In the genomic region with DNA sequence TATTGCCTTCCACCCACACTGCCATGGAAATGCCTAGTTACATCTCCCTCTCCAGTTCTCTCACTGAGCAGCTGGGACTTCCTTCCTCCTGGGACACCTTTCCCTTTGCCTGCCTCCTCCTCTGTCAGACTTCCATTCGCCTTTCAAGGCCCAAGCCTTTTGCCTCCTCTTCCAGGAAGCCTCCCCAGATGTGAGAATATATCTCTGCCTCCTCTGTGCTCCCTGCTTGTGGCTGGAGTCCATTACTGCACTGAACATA, we compare ENCODE assay signal across 15 cellular contexts. TPM values are rescaled to one million over a fixed set of nuclear protein-coding genes. Genes with fewer than 3 reads are reported as not detected.
DNase-seq lines count a peak whose midpoint lies in the region; ATAC-seq, FAIRE-seq and TF ChIP-seq lines count a peak whose summit lies in the region.
"Had no signal": no experiment of that assay in that cellular context is flagged by ENCODE, and none has a peak within 500 bp of the region (broad histone marks: within the 10 kb centered on the region; RNA-seq: fewer than 3 reads in every experiment).

No MANE protein-coding gene starts in this region.

- dilution Hi-C loops in IMR-90 (cut with HindIII; ENCODE audit: low sequenced_read_pairs, unreplicated experiment), result no loop called here

- no peak for FAIRE-seq in K562 (lab: Jason Lieb, UNC)
- FAIRE-seq: GM12892 had no signal

- H3K36me3 ChIP-seq in IMR-90 (ENCODE audit: control insufficient read depth, insufficient read depth, low read length) (peaks cover 12% of the 10 kb centered on the region), K562 (ENCODE audit: control insufficient read depth, insufficient read depth, low read length) (no peaks in the 10 kb centered on the region), esophagus muscularis mucosa (peaks cover 0 to 10% (median 7%) of the 10 kb centered on the region in 4 donors), aorta (ENCODE audit: control insufficient read depth in 1 of 2, insufficient read depth in 2 of 2, low read length in 1 of 2) (no peaks in the 10 kb centered on the region)

- no peak overlapping the region for H4K8ac ChIP-seq in IMR-90 (ENCODE audit: low read depth in 2 of 2, low read length in 2 of 2)

- H3K9me1 ChIP-seq in IMR-90 (ENCODE audit: insufficient read depth, low read length), result peaks cover 10% of the 10 kb centered on the region; the same call in 1 of the 2 replicates
- no peaks in the 10 kb centered on the region for H3K9me1 ChIP-seq in K562 (ENCODE audit: control insufficient read depth, insufficient read depth, low read length)

- in situ Hi-C loops in IMR-90 (cut with MboI; ENCODE audit: low sequenced_read_pairs), result no loop called here
- in situ Hi-C loops in K562 (cut with MboI), result no loop called here

- DNase-seq in IMR-90 (no peak), K562 (ENCODE audit: extremely low read depth in 1 of 4, low spot score in 3 of 4) (no peak), esophagus muscularis mucosa (ENCODE audit: extremely low spot score) (peak; percentile 68), NOMO-1 treated with dmso at 0.1 percent for 144 hours (lab: John Stamatoyannopoulos, UW; ENCODE audit: unreplicated experiment) (no peak), aorta (no peak)
- DNase-seq: Caco-2, DND-41, GDM1, GOT3, HCEC 1CT, HFFc6 had no signal

- H2BK20ac ChIP-seq in IMR-90 (ENCODE audit: low read depth, low read length), result no peak overlapping the region

- no peak overlapping the region for H3K18ac ChIP-seq in IMR-90 (ENCODE audit: low read depth, low read length)

- no peak overlapping the region for H3K4me3 ChIP-seq in IMR-90 (ENCODE audit: insufficient read depth, low read depth, low read length)
- H3K4me3 ChIP-seq in K562, result no peak overlapping the region
- H3K4me3 ChIP-seq in esophagus muscularis mucosa, result no peak overlapping the region
- H3K4me3 ChIP-seq in aorta (ENCODE audit: low read length in 2 of 2), result no peak overlapping the region

- no peak overlapping the region for H3K14ac ChIP-seq in IMR-90 (replicated peaks; ENCODE audit: low read depth, low read length)

- H3K27me3 ChIP-seq in IMR-90 (ENCODE audit: control insufficient read depth, insufficient read depth, low read length), result no peaks in the 10 kb centered on the region
- H3K27me3 ChIP-seq in K562 (ENCODE audit: control insufficient read depth in 2 of 2, insufficient read depth in 2 of 2, low read length in 2 of 2), result peaks cover 0 to 20% of the 10 kb centered on the region in 2 experiments; a peak in 2 of 5 replicates
- no peaks in the 10 kb centered on the region for H3K27me3 ChIP-seq in esophagus muscularis mucosa
- no peaks in the 10 kb centered on the region for H3K27me3 ChIP-seq in aorta (ENCODE audit: control insufficient read depth in 1 of 2, insufficient read depth in 2 of 2, low read length in 1 of 2)

- H4K20me1 ChIP-seq in IMR-90 (ENCODE audit: insufficient read depth, low read length), result no peaks in the 10 kb centered on the region
- H4K20me1 ChIP-seq in K562 (replicated peaks; ENCODE audit: control insufficient read depth, insufficient read depth, low read length), result no peaks in the 10 kb centered on the region

- no peak for TF ChIP-seq CTCF in IMR-90 (conservative IDR thresholded peaks at IDR 0.05; ENCODE audit: low read depth, low read length)
- TF ChIP-seq CTCF in K562 (IDR thresholded peaks at IDR 0.05 in 2 of 3, conservative IDR thresholded peaks at IDR 0.05 in 1 of 3; ENCODE audit: insufficient read depth in 2 of 3, low read depth in 1 of 3, low read length in 3 of 3), result no peak
- TF ChIP-seq CTCF in esophagus muscularis mucosa (IDR thresholded peaks at IDR 0.05), result no peak

- no peaks in the 10 kb centered on the region for H3K79me2 ChIP-seq in K562 (ENCODE audit: control insufficient read depth, insufficient read depth, low read length)

- POLR2A ChIA-PET in IMR-90 (lab: Charles Lee; ENCODE audit: unreplicated experiment), result no interaction called here
- POLR2A ChIA-PET in K562 (lab: Yijun Ruan, JAX), result no interaction called here

- intact Hi-C loops in IMR-90 (cut with micrococcal nuclease), result no loop called here
- intact Hi-C loops in K562 (cut with micrococcal nuclease), result no loop called here
- intact Hi-C loops in esophagus muscularis mucosa (cut with DNase I), result loop anchor here (5.0 kb wide), 1 partner anchor 44 kb away; the partner anchor contains the start of genes DDX24 and IFI27L1
- intact Hi-C loops in aorta (cut with DNase I), result loop anchor here in 1 of 2 donors (5.0 kb wide), 1 partner anchor 44 kb away; the partner anchor contains the start of genes DDX24 and IFI27L1

- no peak overlapping the region for H3K9ac ChIP-seq in IMR-90 (ENCODE audit: low read depth, low read length)
- H3K9ac ChIP-seq in K562 (ENCODE audit: insufficient read depth in 1 of 2, low read depth in 2 of 2, low read length in 2 of 2), result no peak overlapping the region

- no peak for TF ChIP-seq EP300 in K562 (IDR thresholded peaks at IDR 0.05; ENCODE audit: low read length)
- TF ChIP-seq EP300 in esophagus muscularis mucosa (IDR thresholded peaks at IDR 0.05), result no peak

- H3K23ac ChIP-seq in IMR-90 (ENCODE audit: low read depth, low read length), result no peak overlapping the region

- H2BK120ac ChIP-seq in IMR-90 (ENCODE audit: low read depth, low read length), result no peak overlapping the region

- H2BK5ac ChIP-seq in IMR-90 (ENCODE audit: low read depth, low read length, poor library complexity, severe bottlenecking), result no peak overlapping the region

- H3K4me1 ChIP-seq in IMR-90 (ENCODE audit: control insufficient read depth, insufficient read depth, low read length) (peaks cover 13% of the 10 kb centered on the region), K562 (replicated peaks in 1 of 2; ENCODE audit: control insufficient read depth in 2 of 2, insufficient read depth in 2 of 2, low read length in 2 of 2) (peaks cover 0 to 7% of the 10 kb centered on the region in 2 experiments; a peak in 3 of 5 replicates), esophagus muscularis mucosa (peaks cover 5 to 22% (median 21%) of the 10 kb centered on the region in 4 donors), aorta (ENCODE audit: control insufficient read depth in 1 of 2, insufficient read depth in 2 of 2, low read length in 2 of 2) (no peaks in the 10 kb centered on the region)
- H3K4me1 ChIP-seq: Caco-2 had no signal

- H3K4ac ChIP-seq in IMR-90 (ENCODE audit: low read depth, low read length), result no peak overlapping the region

- no peak overlapping the region for H3K56ac ChIP-seq in IMR-90 (ENCODE audit: extremely low read depth, insufficient read depth, low read length)

- no peak for ATAC-seq in IMR-90 (ENCODE audit: low read depth)
- no peak for ATAC-seq in K562
- no peak for ATAC-seq in aorta (ENCODE audit: low FRiP score)
- no peak for ATAC-seq in HG02798 (IDR thresholded peaks at IDR 0.05; ENCODE audit: poor library complexity, unreplicated experiment)
- ATAC-seq: CD8-positive, alpha-beta T cell had no signal

- peaks cover 0 to 14% of the 10 kb centered on the region in 2 experiments; a peak in 1 of 4 replicates for H3K79me1 ChIP-seq in IMR-90 (ENCODE audit: low read depth in 1 of 2, low read length in 2 of 2)

- BruUV-seq in IMR-90 (replicated peaks; lab: Mats Ljungman, UMichigan) (no TSS peak), K562 (replicated peaks; lab: Mats Ljungman, UMichigan) (no TSS peak)

- CTCF ChIA-PET in IMR-90 (lab: Yijun Ruan, JAX) (interaction anchor here (0.6 kb wide), 1 partner anchor 75 kb away, joined by 3 read pairs; no protein-coding TSS in a partner anchor), K562 (lab: Yijun Ruan, JAX; ENCODE audit: low intra/inter-chr PET ratio) (no interaction called here)

- WGBS in IMR-90 (ENCODE audit: extremely low coverage in 2 of 2, insufficient read length in 1 of 2), 2 experiments, result no CpG with 5 or more reads among the region's 1 CpG
- 8% methylated on average over 1 of the region's 1 CpG for whole genome bisulfite sequencing in K562 (ENCODE audit: insufficient coverage, low coverage, missing lambda C conversion rate)
- WGBS in esophagus muscularis mucosa, result 89% methylated on average over 1 of the region's 1 CpG
- 84 to 88% methylated on average over 1 of the region's 1 CpG for WGBS in aorta, 2 donors

- H2AK5ac ChIP-seq in IMR-90 (ENCODE audit: low read depth, low read length), result no peak overlapping the region

- peak overlapping the region; percentile 57 for H2AK9ac ChIP-seq in IMR-90 (replicated peaks; ENCODE audit: low read depth, low read length, poor library complexity)

- no peak overlapping the region for H2BK15ac ChIP-seq in IMR-90 (ENCODE audit: low read depth, low read length)

- H3K27ac ChIP-seq in IMR-90 (ENCODE audit: insufficient read depth, low read length) (no peak overlapping the region), K562 (ENCODE audit: extremely low read depth, low read depth, low read length) (no peak overlapping the region), esophagus muscularis mucosa (replicated peaks in 1 of 4) (no peak overlapping the region), aorta (ENCODE audit: low read depth in 1 of 2, low read length in 2 of 2) (no peak overlapping the region)
- H3K27ac ChIP-seq: HL-60 had no signal

- H2AFZ ChIP-seq in IMR-90 (replicated peaks; ENCODE audit: low read length, poor library complexity), result no peak overlapping the region
- H2AFZ ChIP-seq in K562 (ENCODE audit: low read depth, low read length), result no peak overlapping the region

- no peak overlapping the region for H4K5ac ChIP-seq in IMR-90 (ENCODE audit: low read depth, low read length)

- TF ChIP-seq POLR2A in IMR-90 (IDR thresholded peaks at IDR 0.05; ENCODE audit: low read depth, low read length) (no peak), K562 (conservative IDR thresholded peaks at IDR 0.05) (no peak), esophagus muscularis mucosa (IDR thresholded peaks at IDR 0.05; ENCODE audit: low read depth) (no peak)

- H4K91ac ChIP-seq in IMR-90 (ENCODE audit: insufficient read depth, low read depth, low read length), result no peak overlapping the region

- H3K4me2 ChIP-seq in IMR-90 (ENCODE audit: low read depth, low read length) (no peak overlapping the region), K562 (ENCODE audit: insufficient read depth, low read length) (no peak overlapping the region)

- H3K9me3 ChIP-seq in IMR-90 (ENCODE audit: control insufficient read depth, insufficient read depth, low read length), result no peaks in the 10 kb centered on the region
- no peaks in the 10 kb centered on the region for H3K9me3 ChIP-seq in K562 (replicated peaks; ENCODE audit: control insufficient read depth, insufficient read depth, low read depth, low read length)
- peaks cover 0 to under 1% (median 0%) of the 10 kb centered on the region in 4 donors for H3K9me3 ChIP-seq in esophagus muscularis mucosa
- no peaks in the 10 kb centered on the region for H3K9me3 ChIP-seq in aorta (ENCODE audit: control insufficient read depth, low read length)
- H3K9me3 ChIP-seq: Caco-2 had no signal

- TF ChIP-seq RAD21 in IMR-90 (IDR thresholded peaks at IDR 0.05; ENCODE audit: low read length) (no peak), K562 (CRISPR knock-in tag; conservative IDR thresholded peaks at IDR 0.05 in 1 of 2, IDR thresholded peaks at IDR 0.05 in 1 of 2) (no peak)

RNA-seq across cellular contexts. Expression of gene IFI27L2, which starts 3.1 kb away (rescaled TPM):
- total RNA-seq in IMR-90 (2012; rRNA removed) (43.0 and 111 TPM in 2 replicates), K562 (2014; rRNA removed) (8.0 and 9.3 TPM in 2 replicates), K562 (2014; rRNA removed; fragmentation: Illumina TruSeq; extraction: Trizol) (2.3 and 2.7 TPM in 2 replicates), K562 (2015; rRNA removed; fragmentation: Illumina TruSeq; extraction: Trizol) (4.1 and 6.1 TPM in 2 replicates), K562 (2021) (4.4 and 5.5 TPM in 2 replicates), esophagus muscularis mucosa (10 to 100 TPM; 38.8 to 83.9 (median 64.7) TPM), aorta (10 to 100 TPM; 52.4 to 55.8 TPM)
- polyA plus RNA-seq in IMR-90 (2012; rRNA removed) (187 and 261 TPM in 2 replicates), K562 (2011; rRNA removed) (3.3 and 4.1 TPM in 2 replicates), K562 (2014; fragmentation: Illumina TruSeq; extraction: Trizol) (2.5 and 3.8 TPM in 2 replicates), K562 (2014; fragmentation: Nextera tagmentation; extraction: Ambion mirVana) (1 to 10 TPM; 1.0 to 3.0 TPM), K562 (2014; rRNA removed) (5.9 and 9.0 TPM in 2 replicates), aorta (100 to 1,000 TPM; 149 to 168 TPM)
- 441 and 716 TPM in 2 replicates for polyA plus RNA-seq in IMR-90 (2012; cell fraction: cytosol; rRNA removed)
- 72.6 and 129 TPM in 2 replicates for polyA plus RNA-seq in IMR-90 (2012; cell fraction: nucleus; rRNA removed; ENCODE audit: low replicate concordance)
- 1.2 and 5.0 TPM in 2 replicates for total RNA-seq in K562 (2011; cell fraction: chromatin; rRNA removed; ENCODE audit: low replicate concordance)
- 2.6 and 2.7 TPM in 2 replicates for total RNA-seq in K562 (2011; cell fraction: nucleolus; rRNA removed)
- total RNA-seq in K562 (2011; cell fraction: nucleoplasm; rRNA removed), result 2.0 and 4.0 TPM in 2 replicates
- polyA plus RNA-seq in K562 (2011; cell fraction: cytosol; rRNA removed), result 7.4 and 14.0 TPM in 2 replicates
- polyA plus RNA-seq in K562 (2011; cell fraction: nucleus; rRNA removed), result 2.2 and 4.6 TPM in 2 replicates
- polyA plus RNA-seq in K562 (2012), result 13.5 and 19.3 TPM in 2 replicates
- polyA minus RNA-seq in K562 (2011; rRNA and poly(A)+ RNA removed), result 0.33 and 0.88 TPM in 2 replicates
- polyA minus RNA-seq in K562 (2011; cell fraction: cytosol; rRNA and poly(A)+ RNA removed), result not detected in 2 replicates
- 0.94 and 1.1 TPM in 2 replicates for polyA minus RNA-seq in K562 (2011; cell fraction: nucleus; rRNA and poly(A)+ RNA removed)

RNA-seq across cellular contexts. Expression of gene IFI27, which starts 15.8 kb away (rescaled TPM):
- total RNA-seq in IMR-90 (2012; rRNA removed), result under 0.01 TPM in 1 of 2 replicates, not detected in the other
- 0.60 and 1.2 TPM in 2 replicates for polyA plus RNA-seq in IMR-90 (2012; rRNA removed)
- polyA plus RNA-seq in IMR-90 (2012; cell fraction: cytosol; rRNA removed), result 2.8 TPM in 1 of 2 replicates, not detected in the other
- 4.2 and 8.7 TPM in 2 replicates for polyA plus RNA-seq in IMR-90 (2012; cell fraction: nucleus; rRNA removed; ENCODE audit: low replicate concordance)
- 2.0 and 2.4 TPM in 2 replicates for total RNA-seq in K562 (2011; cell fraction: chromatin; rRNA removed; ENCODE audit: low replicate concordance)
- total RNA-seq in K562 (2011; cell fraction: nucleolus; rRNA removed), result 2.2 and 2.9 TPM in 2 replicates
- 3.8 and 4.0 TPM in 2 replicates for total RNA-seq in K562 (2011; cell fraction: nucleoplasm; rRNA removed)
- 0.45 and 0.98 TPM in 2 replicates for total RNA-seq in K562 (2014; rRNA removed)
- 0.95 and 1.1 TPM in 2 replicates for total RNA-seq in K562 (2014; rRNA removed; fragmentation: Illumina TruSeq; extraction: Trizol)
- total RNA-seq in K562 (2015; rRNA removed; fragmentation: Illumina TruSeq; extraction: Trizol), result 1.6 and 1.8 TPM in 2 replicates
- total RNA-seq in K562 (2021), result 1.0 and 1.3 TPM in 2 replicates
- 2.0 TPM in 2 replicates for polyA plus RNA-seq in K562 (2011; rRNA removed)
- 4.1 and 8.7 TPM in 2 replicates for polyA plus RNA-seq in K562 (2011; cell fraction: cytosol; rRNA removed)
- polyA plus RNA-seq in K562 (2011; cell fraction: nucleus; rRNA removed), result 4.0 and 5.2 TPM in 2 replicates
- 1.8 and 4.7 TPM in 2 replicates for polyA plus RNA-seq in K562 (2012)
- 0.19 and 1.2 TPM in 2 replicates for polyA plus RNA-seq in K562 (2014; fragmentation: Illumina TruSeq; extraction: Trizol)
- polyA plus RNA-seq in K562 (2014; fragmentation: Nextera tagmentation; extraction: Ambion mirVana), result 1 to 10 TPM; 2.4 to 3.4 TPM
- 0.89 TPM in 1 of 2 replicates, not detected in the other for polyA plus RNA-seq in K562 (2014; rRNA removed)
- polyA minus RNA-seq in K562 (2011; rRNA and poly(A)+ RNA removed), result 0.28 and 0.39 TPM in 2 replicates
- polyA minus RNA-seq in K562 (2011; cell fraction: cytosol; rRNA and poly(A)+ RNA removed), result not detected in 2 replicates
- polyA minus RNA-seq in K562 (2011; cell fraction: nucleus; rRNA and poly(A)+ RNA removed), result 1.1 and 2.0 TPM in 2 replicates
- total RNA-seq in esophagus muscularis mucosa, result 100 to 1,000 TPM in 3 of 4 donors, 10 to 100 TPM in 1; 88.0 to 293 (median 180) TPM
- total RNA-seq in aorta, result 100 to 1,000 TPM; 106 to 222 TPM
- polyA plus RNA-seq in aorta, result 100 to 1,000 TPM in 1 of 2 donors, 10 to 100 TPM in 1; 42.4 to 107 TPM

RNA-seq across cellular contexts. Expression of gene IFI27L1, which starts 45.2 kb away (rescaled TPM):
- total RNA-seq in IMR-90 (2012; rRNA removed), result 10.8 and 13.3 TPM in 2 replicates
- polyA plus RNA-seq in IMR-90 (2012; rRNA removed), result 22.5 and 24.3 TPM in 2 replicates
- polyA plus RNA-seq in IMR-90 (2012; cell fraction: cytosol; rRNA removed), result 48.4 and 49.9 TPM in 2 replicates
- 24.0 and 35.5 TPM in 2 replicates for polyA plus RNA-seq in IMR-90 (2012; cell fraction: nucleus; rRNA removed; ENCODE audit: low replicate concordance)
- total RNA-seq in K562 (2011; cell fraction: chromatin; rRNA removed; ENCODE audit: low replicate concordance), result 24.1 and 32.5 TPM in 2 replicates
- 33.0 and 35.5 TPM in 2 replicates for total RNA-seq in K562 (2011; cell fraction: nucleolus; rRNA removed)
- 30.1 and 34.7 TPM in 2 replicates for total RNA-seq in K562 (2011; cell fraction: nucleoplasm; rRNA removed)
- total RNA-seq in K562 (2014; rRNA removed), result 20.3 and 24.6 TPM in 2 replicates
- total RNA-seq in K562 (2014; rRNA removed; fragmentation: Illumina TruSeq; extraction: Trizol), result 13.8 and 19.7 TPM in 2 replicates
- total RNA-seq in K562 (2015; rRNA removed; fragmentation: Illumina TruSeq; extraction: Trizol), result 17.6 and 17.8 TPM in 2 replicates
- total RNA-seq in K562 (2021), result 20.2 and 23.8 TPM in 2 replicates
- 28.0 and 31.9 TPM in 2 replicates for polyA plus RNA-seq in K562 (2011; rRNA removed)
- 35.9 TPM in 2 replicates for polyA plus RNA-seq in K562 (2011; cell fraction: cytosol; rRNA removed)
- 50.2 and 57.1 TPM in 2 replicates for polyA plus RNA-seq in K562 (2011; cell fraction: nucleus; rRNA removed)
- polyA plus RNA-seq in K562 (2012), result 23.6 and 32.5 TPM in 2 replicates
- 14.5 and 19.3 TPM in 2 replicates for polyA plus RNA-seq in K562 (2014; fragmentation: Illumina TruSeq; extraction: Trizol)
- polyA plus RNA-seq in K562 (2014; fragmentation: Nextera tagmentation; extraction: Ambion mirVana), result 10 to 100 TPM; 22.8 to 28.0 TPM
- polyA plus RNA-seq in K562 (2014; rRNA removed), result 25.0 and 25.6 TPM in 2 replicates
- 4.8 and 7.3 TPM in 2 replicates for polyA minus RNA-seq in K562 (2011; rRNA and poly(A)+ RNA removed)
- polyA minus RNA-seq in K562 (2011; cell fraction: cytosol; rRNA and poly(A)+ RNA removed), result 3.3 and 5.8 TPM in 2 replicates
- 6.5 and 11.7 TPM in 2 replicates for polyA minus RNA-seq in K562 (2011; cell fraction: nucleus; rRNA and poly(A)+ RNA removed)
- 10 to 100 TPM in 1 of 4 donors, 1 to 10 TPM in 3; 5.8 to 12.9 (median 6.4) TPM for total RNA-seq in esophagus muscularis mucosa
- total RNA-seq in aorta, result 10 to 100 TPM; 13.7 to 16.8 TPM
- polyA plus RNA-seq in aorta, result 10 to 100 TPM; 20.8 to 21.8 TPM

RNA-seq across cellular contexts. Expression of gene DDX24, which starts 45.3 kb away (rescaled TPM):
- total RNA-seq in IMR-90 (2012; rRNA removed), result 152 and 155 TPM in 2 replicates
- 126 and 134 TPM in 2 replicates for polyA plus RNA-seq in IMR-90 (2012; rRNA removed)
- polyA plus RNA-seq in IMR-90 (2012; cell fraction: cytosol; rRNA removed), result 45.5 and 138 TPM in 2 replicates
- polyA plus RNA-seq in IMR-90 (2012; cell fraction: nucleus; rRNA removed; ENCODE audit: low replicate concordance), result 53.5 and 184 TPM in 2 replicates
- total RNA-seq in K562 (2011; cell fraction: chromatin; rRNA removed; ENCODE audit: low replicate concordance), result 39.3 and 70.0 TPM in 2 replicates
- total RNA-seq in K562 (2011; cell fraction: nucleolus; rRNA removed), result 36.2 TPM in 2 replicates
- 33.4 and 34.7 TPM in 2 replicates for total RNA-seq in K562 (2011; cell fraction: nucleoplasm; rRNA removed)
- total RNA-seq in K562 (2014; rRNA removed), result 98.3 and 104 TPM in 2 replicates
- total RNA-seq in K562 (2014; rRNA removed; fragmentation: Illumina TruSeq; extraction: Trizol), result 129 and 139 TPM in 2 replicates
- total RNA-seq in K562 (2015; rRNA removed; fragmentation: Illumina TruSeq; extraction: Trizol), result 122 and 125 TPM in 2 replicates
- 118 and 127 TPM in 2 replicates for total RNA-seq in K562 (2021)
- 95.7 and 98.6 TPM in 2 replicates for polyA plus RNA-seq in K562 (2011; rRNA removed)
- 61.5 and 65.0 TPM in 2 replicates for polyA plus RNA-seq in K562 (2011; cell fraction: cytosol; rRNA removed)
- 76.7 and 77.4 TPM in 2 replicates for polyA plus RNA-seq in K562 (2011; cell fraction: nucleus; rRNA removed)
- polyA plus RNA-seq in K562 (2012), result 67.1 and 89.1 TPM in 2 replicates
- polyA plus RNA-seq in K562 (2014; fragmentation: Illumina TruSeq; extraction: Trizol), result 139 and 175 TPM in 2 replicates
- 100 to 1,000 TPM in 1 of 2 experiments, 10 to 100 TPM in 1; 95.1 to 136 TPM for polyA plus RNA-seq in K562 (2014; fragmentation: Nextera tagmentation; extraction: Ambion mirVana)
- 67.4 and 82.4 TPM in 2 replicates for polyA plus RNA-seq in K562 (2014; rRNA removed)
- polyA minus RNA-seq in K562 (2011; rRNA and poly(A)+ RNA removed), result 102 and 114 TPM in 2 replicates
- polyA minus RNA-seq in K562 (2011; cell fraction: cytosol; rRNA and poly(A)+ RNA removed), result 32.5 and 54.1 TPM in 2 replicates
- 28.8 and 48.1 TPM in 2 replicates for polyA minus RNA-seq in K562 (2011; cell fraction: nucleus; rRNA and poly(A)+ RNA removed)
- 100 to 1,000 TPM; 142 to 215 (median 176) TPM for total RNA-seq in esophagus muscularis mucosa
- 100 to 1,000 TPM; 190 to 198 TPM for total RNA-seq in aorta
- 100 to 1,000 TPM in 1 of 2 donors, 10 to 100 TPM in 1; 43.7 to 158 TPM for polyA plus RNA-seq in aorta

RNA-seq across cellular contexts. Expression of gene PPP4R4, which starts 47.8 kb away (rescaled TPM):
- total RNA-seq in IMR-90 (2012; rRNA removed) (0.36 and 0.56 TPM in 2 replicates), K562 (2014; rRNA removed) (0.04 TPM in 1 of 2 replicates, not detected in the other), K562 (2014; rRNA removed; fragmentation: Illumina TruSeq; extraction: Trizol) (not detected in 2 replicates), K562 (2015; rRNA removed; fragmentation: Illumina TruSeq; extraction: Trizol) (0.11 TPM in 1 of 2 replicates, not detected in the other), K562 (2021) (not detected in 2 replicates), esophagus muscularis mucosa (under 1 TPM in 3 of 4 donors, not detected in 1; 0.19 to 0.83 (median 0.34) TPM), aorta (under 1 TPM; 0.10 to 0.93 TPM)
- polyA plus RNA-seq in IMR-90 (2012; rRNA removed) (0.13 and 0.17 TPM in 2 replicates), K562 (2011; rRNA removed) (0.26 TPM in 1 of 2 replicates, not detected in the other), K562 (2014; fragmentation: Illumina TruSeq; extraction: Trizol) (not detected in 2 replicates), K562 (2014; fragmentation: Nextera tagmentation; extraction: Ambion mirVana) (not detected), K562 (2014; rRNA removed) (not detected in 2 replicates), aorta (under 1 TPM in 1 of 2 donors, not detected in 1; 0.08 TPM)
- polyA plus RNA-seq in IMR-90 (2012; cell fraction: cytosol; rRNA removed), result 0.01 and 0.12 TPM in 2 replicates
- 0.33 TPM in 1 of 2 replicates, not detected in the other for polyA plus RNA-seq in IMR-90 (2012; cell fraction: nucleus; rRNA removed; ENCODE audit: low replicate concordance)
- not detected in 2 replicates for total RNA-seq in K562 (2011; cell fraction: chromatin; rRNA removed; ENCODE audit: low replicate concordance)
- not detected in 2 replicates for total RNA-seq in K562 (2011; cell fraction: nucleolus; rRNA removed)
- total RNA-seq in K562 (2011; cell fraction: nucleoplasm; rRNA removed), result not detected in 2 replicates
- polyA plus RNA-seq in K562 (2011; cell fraction: cytosol; rRNA removed), result not detected in 2 replicates
- polyA plus RNA-seq in K562 (2011; cell fraction: nucleus; rRNA removed), result 0.09 TPM in 1 of 2 replicates, not detected in the other
- 0.21 TPM in 1 of 2 replicates, not detected in the other for polyA plus RNA-seq in K562 (2012)
- polyA minus RNA-seq in K562 (2011; rRNA and poly(A)+ RNA removed), result not detected in 2 replicates
- polyA minus RNA-seq in K562 (2011; cell fraction: cytosol; rRNA and poly(A)+ RNA removed), result not detected in 2 replicates
- under 0.01 TPM in 1 of 2 replicates, not detected in the other for polyA minus RNA-seq in K562 (2011; cell fraction: nucleus; rRNA and poly(A)+ RNA removed)
- total RNA-seq: CD8-positive, alpha-beta T cell had no signal

Comparison
In these comparisons a context has a peak if more than half of its experiments do, and no peak if none do; other contexts are left out.
1. RNA of gene IFI27, which starts 15.8 kb away (total RNA-seq): 88.0 to 293 TPM in esophagus muscularis mucosa and 106 to 222 TPM in aorta; 0.45 to 4.0 TPM in K562 and under 0.01 TPM in IMR-90; every median in the first group is over 10 times any median in the second.